In the genomic region with DNA sequence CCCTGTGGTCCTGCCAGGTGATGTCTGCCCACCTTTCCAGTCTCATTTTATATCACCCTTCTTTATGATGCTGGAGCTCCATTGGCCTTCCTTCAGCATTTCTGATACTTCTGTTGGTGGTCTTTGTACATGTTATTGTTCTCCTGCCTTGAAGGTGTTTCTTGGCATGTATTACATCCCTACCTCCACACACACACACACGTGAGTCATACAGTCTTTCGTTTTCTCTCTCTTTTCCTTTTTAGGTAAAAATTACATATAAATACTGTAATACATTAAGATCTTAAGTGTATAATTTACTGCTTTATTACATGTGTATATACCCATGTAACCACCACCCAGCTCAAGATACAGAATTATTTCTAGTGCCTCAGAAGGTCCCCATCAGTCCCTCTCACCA, we compare ENCODE assay signal across 1 cellular context.
A peak's percentile ranks its signal among the peaks of the same experiment; 100 is the strongest.
TF ChIP-seq lines count a peak whose summit lies in the region.

No MANE protein-coding gene starts in this region.

TF ChIP-seq in K562, 482 proteins besides CTCF, POLR2A, EP300 and RAD21:
- no peak for TF ChIP-seq E2F4 (CRISPR knock-in tag; IDR thresholded peaks at IDR 0.05; ENCODE audit: low read depth)
- TF ChIP-seq GATAD2B (IDR thresholded peaks at IDR 0.05; ENCODE audit: borderline replicate concordance): 0 out of 2 replicates have a peak, but pooled peaks have one; percentile 3
